ENCODE assay signal across 8 cellular contexts in genomic region chr21:45973475-45974072, GRCh38. TPM values are rescaled to one million over a fixed set of nuclear protein-coding genes. Genes with fewer than 3 reads are reported as not detected.
DNase-seq lines count a peak whose midpoint lies in the region; ATAC-seq and TF ChIP-seq lines count a peak whose summit lies in the region.

No MANE protein-coding gene starts in this region.

- H3K23ac ChIP-seq in mesenchymal stem cell (ENCODE audit: low read length in 2 of 2): peak overlapping the region in 1 of 2 experiments; percentile 43

- peaks cover 54% of the 10 kb centered on the region for H3K4me1 ChIP-seq in mesenchymal stem cell (ENCODE audit: control insufficient read depth, insufficient read depth, low read depth, low read length)

- H2AK5ac ChIP-seq in mesenchymal stem cell (ENCODE audit: low read length, severe bottlenecking): peak overlapping the region; percentile 66

- H3K4me1 Mint-ChIP-seq in effector memory CD8-positive, alpha-beta T cell (ENCODE audit: low read depth in 2 of 2): peaks cover 13 to 18% of the 10 kb centered on the region in 2 donors

- no peaks in the 10 kb centered on the region for H3K27me3 ChIP-seq in mesenchymal stem cell (ENCODE audit: control insufficient read depth in 1 of 2, insufficient read depth in 1 of 2, low read length in 2 of 2)

- H3K36me3 Mint-ChIP-seq in effector memory CD8-positive, alpha-beta T cell (ENCODE audit: insufficient read depth): peaks cover 4% of the 10 kb centered on the region

- H3K27me3 Mint-ChIP-seq in effector memory CD8-positive, alpha-beta T cell: peaks cover 16 to 32% of the 10 kb centered on the region in 2 donors

- DNase-seq in AG09309 (ENCODE audit: low read depth) (no peak), NCI-H345 treated with DMSO at 0.1 percent for 48 hours (lab: John Stamatoyannopoulos, UW; ENCODE audit: unreplicated experiment) (peak; percentile 38), mesenchymal stem cell (peak; percentile 94), HT-29 (ENCODE audit: low spot score) (no peak)
- peak; percentile 68 to 77 for DNase-seq in activated CD8-positive, alpha-beta memory T cell treated with anti-CD3 and anti-CD28 coated beads for 4 hours (ENCODE audit: low read depth in 2 of 2)
- peak; percentile 71 to 79 (median 76) for DNase-seq in effector memory CD8-positive, alpha-beta T cell
- peak; percentile 70 for DNase-seq in stimulated activated CD8-positive, alpha-beta memory T cell treated with anti-CD3 and anti-CD28 coated beads, Interleukin-12 subunit alpha, Interleukin-12 subunit beta, amount 100 ng/mL, for 24 hours (ENCODE audit: extremely low read depth)

- H3K4me3 Mint-ChIP-seq in effector memory CD8-positive, alpha-beta T cell: peak overlapping the region; percentile 86 to 93

- peak overlapping the region; percentile 31 to 83 for H3K27ac Mint-ChIP-seq in effector memory CD8-positive, alpha-beta T cell

- H3K4me3 ChIP-seq in AG09309 (ENCODE audit: control insufficient read depth, low read depth, low read length) (peak overlapping the region; percentile 50), mesenchymal stem cell (ENCODE audit: insufficient read depth in 1 of 2, low read depth in 1 of 2, low read length in 2 of 2) (peak overlapping the region; percentile 57 to 79)

- TF ChIP-seq CTCF in AG09309 (IDR thresholded peaks at IDR 0.05; ENCODE audit: control insufficient read depth, insufficient read depth, low read depth, low read length, missing control alignments): peak; percentile 82

- 2% methylated on average over 37 of the region's 38 CpGs for WGBS in mesenchymal stem cell

- H4K8ac ChIP-seq in mesenchymal stem cell (ENCODE audit: low read length): peak overlapping the region; percentile 99

- no peaks in the 10 kb centered on the region for H3K79me1 ChIP-seq in mesenchymal stem cell (replicated peaks; ENCODE audit: low read length, poor library complexity, severe bottlenecking)

- H3K36me3 ChIP-seq in mesenchymal stem cell (ENCODE audit: control insufficient read depth in 1 of 2, insufficient read depth in 2 of 2, low read depth in 1 of 2, low read length in 2 of 2): no peaks in the 10 kb centered on the region

- ATAC-seq in GM21825 (IDR thresholded peaks at IDR 0.05; ENCODE audit: unreplicated experiment): peak; percentile 53
- ATAC-seq in effector memory CD8-positive, alpha-beta T cell (replicated peaks): peak; percentile 91

- peak overlapping the region; percentile 100 for H4K91ac ChIP-seq in mesenchymal stem cell (ENCODE audit: low read length)

- H3K4me2 ChIP-seq in mesenchymal stem cell (ENCODE audit: low read length, poor library complexity, severe bottlenecking): peak overlapping the region; percentile 94

- no peaks in the 10 kb centered on the region for H3K9me3 ChIP-seq in mesenchymal stem cell (ENCODE audit: control insufficient read depth, low read length)

- peak overlapping the region; percentile 92 for H2BK5ac ChIP-seq in mesenchymal stem cell (ENCODE audit: low read depth, low read length, poor library complexity, severe bottlenecking)

- peak overlapping the region; percentile 93 to 97 for H3K14ac ChIP-seq in mesenchymal stem cell (ENCODE audit: low read length in 2 of 2)

- H3K27ac ChIP-seq in mesenchymal stem cell (ENCODE audit: low read length, poor library complexity, severe bottlenecking): peak overlapping the region; percentile 95

- peak overlapping the region; percentile 100 for H3K4ac ChIP-seq in mesenchymal stem cell (ENCODE audit: low read depth in 1 of 2, low read length in 2 of 2)

- H2BK120ac ChIP-seq in mesenchymal stem cell (ENCODE audit: low read depth, low read length): peak overlapping the region; percentile 100

- peak overlapping the region; percentile 57 for H2AFZ ChIP-seq in mesenchymal stem cell (ENCODE audit: low read depth, low read length)

- peak overlapping the region; percentile 96 for H3K9ac ChIP-seq in mesenchymal stem cell (ENCODE audit: low read length)

- H2BK12ac ChIP-seq in mesenchymal stem cell (ENCODE audit: low read length in 2 of 2): peak overlapping the region; percentile 99

- H2BK15ac ChIP-seq in mesenchymal stem cell (ENCODE audit: low read depth, poor library complexity, severe bottlenecking): peak overlapping the region; percentile 93

- H3K9me3 Mint-ChIP-seq in effector memory CD8-positive, alpha-beta T cell: no peaks in the 10 kb centered on the region

- H3K18ac ChIP-seq in mesenchymal stem cell (ENCODE audit: low read depth in 1 of 2, low read length in 2 of 2): peak overlapping the region; percentile 99

RNA-seq across cellular contexts. Expression of gene COL6A1, which starts 8.0 kb away (rescaled TPM):
- 2,201 TPM for polyA plus RNA-seq in mesenchymal stem cell (2013, experiment 1 of 2)
- 2,173 TPM for polyA plus RNA-seq in mesenchymal stem cell (2013, experiment 2 of 2)
- total RNA-seq in HT-29 (2014; rRNA removed; shearing (Covaris generic)): 1.1 and 4.4 TPM in 2 replicates

Comparison
In these comparisons a context has a peak if more than half of its experiments do, and no peak if none do; other contexts are left out.
1. DNase-seq: peak in NCI-H345 treated with DMSO at 0.1 percent for 48 hours (single experiment), activated CD8-positive, alpha-beta memory T cell treated with anti-CD3 and anti-CD28 coated beads for 4 hours (2 of 2), effector memory CD8-positive, alpha-beta T cell (3 of 3), mesenchymal stem cell (single experiment) and stimulated activated CD8-positive, alpha-beta memory T cell treated with anti-CD3 and anti-CD28 coated beads, Interleukin-12 subunit alpha, Interleukin-12 subunit beta, amount 100 ng/mL, for 24 hours (single experiment); none in AG09309 (single experiment) and HT-29 (single experiment).